ENCODE assay signal across 24 cellular contexts in genomic region chr6:20608371-20608770, GRCh38.
"Had no signal": no experiment of that assay in that cellular context is flagged by ENCODE, and none has a peak within 500 bp of the region (broad histone marks: within the 10 kb centered on the region; RNA-seq: fewer than 3 reads in every experiment).

No MANE protein-coding gene starts in this region.

- H3K27ac Mint-ChIP-seq: activated naive CD4-positive, alpha-beta T cell treated with anti-CD3 and anti-CD28 coated beads, Interleukin-2, amount 50 U/mL, for 72 hours; activated T-cell treated with anti-CD3 and anti-CD28 coated beads, Interleukin-2, amount 50 U/mL, for 24 hours; activated T-helper 17 cell treated with anti-CD3 and anti-CD28 coated beads, Interleukin-2, amount 50 U/mL, for 72 hours; naive thymus-derived CD8-positive, alpha-beta T cell; progenitor cell of endocrine pancreas; stimulated activated naive CD8-positive, alpha-beta T cell treated with anti-CD3 and anti-CD28 coated beads, Interleukin-15, Interleukin-2, amounts not matched to agents 100 ng/mL and 50 ng/mL, for 24 hours; WTC11 had no signal

- H3K27me3 Mint-ChIP-seq: activated T-cell treated with anti-CD3 and anti-CD28 coated beads, Interleukin-2, amount 50 U/mL, for 24 hours; activated T-helper 17 cell treated with anti-CD3 and anti-CD28 coated beads, Interleukin-2, amount 50 U/mL, for 72 hours; effector memory CD8-positive, alpha-beta T cell; naive thymus-derived CD8-positive, alpha-beta T cell; progenitor cell of endocrine pancreas; stimulated activated naive CD8-positive, alpha-beta T cell treated with anti-CD3 and anti-CD28 coated beads, Interleukin-15, Interleukin-2, amounts not matched to agents 100 ng/mL and 50 ng/mL, for 24 hours had no signal

- H3K36me3 ChIP-seq: ascending aorta, brain microvascular endothelial cell, colonic mucosa, left lung, tibial artery had no signal

- H3K27ac ChIP-seq: ascending aorta, brain microvascular endothelial cell, colonic mucosa, hepatocyte, left lung, tibial artery had no signal

- H3K9me3 ChIP-seq: ascending aorta, colonic mucosa, left lung, tibial artery had no signal

- H3K27me3 ChIP-seq: ascending aorta, brain microvascular endothelial cell, colonic mucosa, dorsolateral prefrontal cortex, hepatocyte, left lung, tibial artery had no signal

- DNase-seq: activated CD4-positive, alpha-beta T cell treated with anti-CD3 and anti-CD28 coated beads, Interleukin-2, amount 50 U/mL, for 4 hours; activated CD8-positive, alpha-beta memory T cell treated with anti-CD3 and anti-CD28 coated beads for 24 hours; activated CD8-positive, alpha-beta memory T cell treated with anti-CD3 and anti-CD28 coated beads, Interleukin-2, amount 50 U/mL, for 4 hours; activated T-cell treated with anti-CD3 and anti-CD28 coated beads, Interleukin-2, amount 50 U/mL, for 24 hours; brain microvascular endothelial cell; colonic mucosa; dorsolateral prefrontal cortex; effector memory CD8-positive, alpha-beta T cell; foreskin melanocyte; kidney glomerular epithelial cell; left lung; naive thymus-derived CD8-positive, alpha-beta T cell; stimulated activated CD4-positive, alpha-beta T cell treated with anti-CD3 and anti-CD28 coated beads, Interleukin-1b, Interleukin-23, amount 100 ng/mL, for 48 hours; substantia nigra; T-helper 9 cell; tibial artery had no signal

- H3K4me3 Mint-ChIP-seq: activated T-cell treated with anti-CD3 and anti-CD28 coated beads, Interleukin-2, amount 50 U/mL, for 24 hours; activated T-helper 17 cell treated with anti-CD3 and anti-CD28 coated beads, Interleukin-2, amount 50 U/mL, for 72 hours; effector memory CD8-positive, alpha-beta T cell; naive thymus-derived CD8-positive, alpha-beta T cell; stimulated activated naive CD8-positive, alpha-beta T cell treated with anti-CD3 and anti-CD28 coated beads, Interleukin-15, Interleukin-2, amounts not matched to agents 100 ng/mL and 50 ng/mL, for 24 hours; WTC11 had no signal

- H3K9me3 Mint-ChIP-seq: activated T-cell treated with anti-CD3 and anti-CD28 coated beads, Interleukin-2, amount 50 U/mL, for 24 hours; activated T-helper 17 cell treated with anti-CD3 and anti-CD28 coated beads, Interleukin-2, amount 50 U/mL, for 72 hours; effector memory CD8-positive, alpha-beta T cell had no signal

- H3K4me3 ChIP-seq: ascending aorta, colonic mucosa, dorsolateral prefrontal cortex, hepatocyte, left lung, tibial artery had no signal

- H3K4me1 ChIP-seq: ascending aorta, colonic mucosa, left lung, tibial artery had no signal

- ATAC-seq: activated naive CD4-positive, alpha-beta T cell treated with anti-CD3 and anti-CD28 coated beads, Interleukin-2, amount 50 U/mL, for 72 hours; activated T-helper 17 cell treated with anti-CD3 and anti-CD28 coated beads, Interleukin-2, amount 50 U/mL, for 72 hours; effector memory CD8-positive, alpha-beta T cell; esophagus mucosa; left lung; naive thymus-derived CD8-positive, alpha-beta T cell; WTC11 had no signal
